8 cellular contexts compared by ENCODE assay signal in the genomic region with DNA sequence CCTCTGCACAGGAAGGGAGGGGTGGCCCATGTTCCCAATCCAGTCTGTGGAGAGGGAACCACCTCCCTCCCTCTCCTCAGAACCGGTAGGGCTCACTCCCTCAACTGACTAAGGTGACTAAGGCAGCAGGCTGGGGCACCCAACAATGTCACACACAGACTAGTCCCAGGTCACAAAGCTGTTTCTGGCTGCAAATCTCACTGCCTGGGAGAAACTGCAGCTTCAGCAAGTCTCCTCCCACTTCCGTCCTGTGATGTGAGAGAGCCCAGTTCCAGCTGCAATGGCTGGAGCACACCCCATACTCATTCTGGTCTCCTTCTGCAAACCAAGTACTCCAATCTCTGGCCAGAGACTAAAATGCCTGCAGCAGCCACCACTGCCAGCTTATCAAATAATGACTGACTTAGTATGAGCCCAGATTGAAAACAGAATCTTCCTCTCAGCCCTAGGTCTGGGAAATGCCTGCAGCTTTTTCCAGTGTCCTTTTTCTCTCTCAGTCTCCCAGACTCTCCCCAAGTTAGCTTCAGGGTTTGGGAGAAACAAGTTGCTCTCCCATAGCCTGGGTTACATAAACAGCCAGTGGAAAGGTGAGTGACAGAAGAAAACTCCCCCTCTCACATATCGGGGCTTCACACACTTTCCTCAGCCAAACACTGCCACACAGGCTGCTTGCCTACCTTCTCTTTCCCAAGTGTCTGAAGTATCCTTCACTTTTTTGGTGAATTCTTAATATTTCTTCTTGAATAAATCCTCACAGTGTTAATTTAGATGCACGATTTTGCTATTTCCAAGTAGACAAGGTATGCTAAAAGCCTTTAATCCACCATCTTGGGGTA.
DNase-seq lines count a peak whose midpoint lies in the region; ATAC-seq and TF ChIP-seq lines count a peak whose summit lies in the region.

No MANE protein-coding gene starts in this region.

- in situ Hi-C loops in GM13977 (cut with MboI; ENCODE audit: low pct_unique_long_range_greater_than_20kb, low sequenced_read_pairs, unreplicated experiment) (no loop called here), HAP-1 (cut with MboI; ENCODE audit: low sequenced_read_pairs) (no loop called here)

- H3K9ac ChIP-seq in HUES48 (ENCODE audit: low read depth, low read length), result no peak overlapping the region

- peak overlapping the region; percentile 64 for H3K27ac Mint-ChIP-seq in activated CD8-positive, alpha-beta memory T cell treated with anti-CD3 and anti-CD28 coated beads, Interleukin-2, amount 10 ng/mL, durations not matched to agents 7 days and 5 days

- H3K4me3 Mint-ChIP-seq in activated CD8-positive, alpha-beta memory T cell treated with anti-CD3 and anti-CD28 coated beads, Interleukin-2, amount 10 ng/mL, durations not matched to agents 7 days and 5 days, result no peak overlapping the region

- TF ChIP-seq CTCF in GM13977 (IDR thresholded peaks at IDR 0.05; ENCODE audit: extremely low read depth, insufficient read depth, missing control alignments), result no peak

- H3K27me3 ChIP-seq in HUES48 (ENCODE audit: control insufficient read depth, insufficient read depth, low read length) (no peaks in the 10 kb centered on the region), HAP-1 (ENCODE audit: low read depth) (no peaks in the 10 kb centered on the region)

- H3K4me1 Mint-ChIP-seq in activated CD8-positive, alpha-beta memory T cell treated with anti-CD3 and anti-CD28 coated beads, Interleukin-2, amount 10 ng/mL, durations not matched to agents 7 days and 5 days, result peaks cover 16% of the 10 kb centered on the region

- no peaks in the 10 kb centered on the region for H3K27me3 Mint-ChIP-seq in activated CD8-positive, alpha-beta memory T cell treated with anti-CD3 and anti-CD28 coated beads, Interleukin-2, amount 10 ng/mL, durations not matched to agents 7 days and 5 days

- H3K27ac ChIP-seq in HUES48 (ENCODE audit: low read depth, low read length), result peak overlapping the region; percentile 23

- H3K9me3 Mint-ChIP-seq in activated CD8-positive, alpha-beta memory T cell treated with anti-CD3 and anti-CD28 coated beads, Interleukin-2, amount 10 ng/mL, durations not matched to agents 7 days and 5 days (ENCODE audit: low read depth), result no peaks in the 10 kb centered on the region

- H3K9me3 ChIP-seq in HUES48 (ENCODE audit: control insufficient read depth, insufficient read depth, low read length) (no peaks in the 10 kb centered on the region), HAP-1 (no peaks in the 10 kb centered on the region)

- DNase-seq in GM13977 (ENCODE audit: low spot score) (peak; percentile 40), hepatic stellate cell (ENCODE audit: low spot score) (peak; percentile 32), OCI-M2 (lab: John Stamatoyannopoulos, UW; ENCODE audit: unreplicated experiment) (no peak), HAP-1 (ENCODE audit: low spot score in 2 of 2) (no peak)
- DNase-seq in activated CD8-positive, alpha-beta memory T cell treated with anti-CD3 and anti-CD28 coated beads, Interleukin-2, amount 10 ng/mL, durations not matched to agents 7 days and 5 days, result peak; percentile 73
- peak; percentile 23 for DNase-seq in stimulated activated CD4-positive, alpha-beta T cell treated with anti-CD3 and anti-CD28 coated beads, Interleukin-4, amount 100 ng/mL, for 24 hours

- H3K4me1 ChIP-seq in HUES48 (ENCODE audit: control insufficient read depth, insufficient read depth, low read length) (peaks cover 16% of the 10 kb centered on the region), HAP-1 (no peaks in the 10 kb centered on the region)

- H3K4me3 ChIP-seq in HUES48 (ENCODE audit: low read depth, low read length) (no peak overlapping the region), HAP-1 (no peak overlapping the region)

- no peaks in the 10 kb centered on the region for H3K36me3 Mint-ChIP-seq in activated CD8-positive, alpha-beta memory T cell treated with anti-CD3 and anti-CD28 coated beads, Interleukin-2, amount 10 ng/mL, durations not matched to agents 7 days and 5 days

- H3K36me3 ChIP-seq in HUES48 (ENCODE audit: control insufficient read depth, insufficient read depth, low read length) (no peaks in the 10 kb centered on the region), HAP-1 (replicated peaks) (no peaks in the 10 kb centered on the region)

- CTCF ChIA-PET in activated CD8-positive, alpha-beta memory T cell treated with anti-CD3 and anti-CD28 coated beads, Interleukin-2, amount 10 ng/mL, durations not matched to agents 7 days and 5 days (lab: Charles Lee), result interaction anchor here (0.7 to 1.9 kb wide), 5 partner anchors 9 to 384 kb away, joined by 3 to 6 read pairs (median 3); no protein-coding TSS in a partner anchor

- peak; percentile 92 for ATAC-seq in GM21619 (IDR thresholded peaks at IDR 0.05; ENCODE audit: unreplicated experiment)
- peak; percentile 93 for ATAC-seq in activated CD8-positive, alpha-beta memory T cell treated with anti-CD3 and anti-CD28 coated beads, Interleukin-2, amount 10 ng/mL, durations not matched to agents 7 days and 5 days

Comparison
In these comparisons a context has a peak if more than half of its experiments do, and no peak if none do; other contexts are left out.
1. DNase-seq: peak in GM13977 (single experiment), activated CD8-positive, alpha-beta memory T cell treated with anti-CD3 and anti-CD28 coated beads, Interleukin-2, amount 10 ng/mL, durations not matched to agents 7 days and 5 days (single experiment), hepatic stellate cell (single experiment) and stimulated activated CD4-positive, alpha-beta T cell treated with anti-CD3 and anti-CD28 coated beads, Interleukin-4, amount 100 ng/mL, for 24 hours (single experiment); none in OCI-M2 (single experiment) and HAP-1 (0 of 2).